ENCODE assay signal across 14 cellular contexts in genomic region chr9:84121991-84122523, GRCh38.
DNase-seq lines count a peak whose midpoint lies in the region; FAIRE-seq and TF ChIP-seq lines count a peak whose summit lies in the region.
"Had no signal": no experiment of that assay in that cellular context is flagged by ENCODE, and none has a peak within 500 bp of the region (broad histone marks: within the 10 kb centered on the region; RNA-seq: fewer than 3 reads in every experiment).

No MANE protein-coding gene starts in this region.

- H3K27me3 ChIP-seq in BJ (ENCODE audit: control insufficient read depth, insufficient read depth, low read length) (no peaks in the 10 kb centered on the region), astrocyte (ENCODE audit: insufficient read depth, low read length) (peaks cover 3% of the 10 kb centered on the region), neuronal stem cell (ENCODE audit: control insufficient read depth in 3 of 3, insufficient read depth in 3 of 3, low read depth in 1 of 3, low read length in 3 of 3) (no peaks in the 10 kb centered on the region), esophagus squamous epithelium (peaks cover 0 to 7% (median 0%) of the 10 kb centered on the region in 4 donors)
- H3K27me3 ChIP-seq: gastroesophageal sphincter had no signal

- H3K18ac ChIP-seq in neuronal stem cell (ENCODE audit: low read length): no peak overlapping the region

- H4K8ac ChIP-seq in neuronal stem cell (ENCODE audit: low read depth, low read length): no peak overlapping the region

- H3K9me3 ChIP-seq in astrocyte (ENCODE audit: insufficient read depth, low read depth, low read length) (no peaks in the 10 kb centered on the region), neuronal stem cell (replicated peaks in 1 of 2; ENCODE audit: control insufficient read depth in 2 of 2, insufficient read depth in 1 of 2, low read depth in 1 of 2, low read length in 2 of 2) (no peaks in the 10 kb centered on the region), esophagus squamous epithelium (no peaks in the 10 kb centered on the region)
- H3K9me3 ChIP-seq: gastroesophageal sphincter had no signal

- no peak overlapping the region for H2AK5ac ChIP-seq in neuronal stem cell (ENCODE audit: low read depth, low read length)

- H2BK12ac ChIP-seq in neuronal stem cell (ENCODE audit: low read length): no peak overlapping the region

- peaks cover 11% of the 10 kb centered on the region for H3K4me1 Mint-ChIP-seq in astrocyte (ENCODE audit: low read depth, unreplicated experiment)
- H3K4me1 Mint-ChIP-seq: stimulated activated memory B cell treated with anti-CD40 and anti-IgM and Interleukin-4, amounts not matched to agents 10 μg/mL and 1 μg/mL and 100 μg/mL, for 72 hours had no signal

- DNase-seq in BJ (ENCODE audit: low read depth): peak; percentile 86
- peak; percentile 92 for DNase-seq in HFF-Myc (ENCODE audit: extremely low read depth, low read depth)
- DNase-seq in astrocyte (ENCODE audit: low read depth): peak; percentile 77
- DNase-seq in lung microvascular endothelial cell (ENCODE audit: low read depth in 2 of 2): peak; percentile 25 to 41
- DNase-seq in posterior vena cava (ENCODE audit: low spot score): no peak
- DNase-seq in neuronal stem cell (ENCODE audit: low spot score): no peak
- no peak for DNase-seq in esophagus squamous epithelium (lab: John Stamatoyannopoulos, UW)
- no peak for DNase-seq in cortex of kidney (lab: John Stamatoyannopoulos, UW)
- DNase-seq: activated effector memory CD4-positive, alpha-beta T cell treated with Interleukin-2 at 50 U/mL for 16 hours; left cardiac atrium; NCI-H774; stimulated activated CD4-positive, alpha-beta T cell treated with anti-CD3 and anti-CD28 coated beads, Interleukin-2, amount 100 ng/mL, for 24 hours had no signal

- H3K4me1 ChIP-seq in astrocyte (ENCODE audit: insufficient read depth, low read length) (no peaks in the 10 kb centered on the region), neuronal stem cell (ENCODE audit: control insufficient read depth in 2 of 2, insufficient read depth in 1 of 2, low read depth in 1 of 2, low read length in 2 of 2) (peaks cover 0 to 7% of the 10 kb centered on the region in 2 donors), esophagus squamous epithelium (no peaks in the 10 kb centered on the region)

- no peak overlapping the region for H3K27ac Mint-ChIP-seq in astrocyte (ENCODE audit: unreplicated experiment)
- H3K27ac Mint-ChIP-seq: stimulated activated memory B cell treated with anti-CD40 and anti-IgM and Interleukin-4, amounts not matched to agents 10 μg/mL and 1 μg/mL and 100 μg/mL, for 72 hours had no signal

- CTCF ChIA-PET in BJ (lab: Yijun Ruan, JAX): no interaction called here

- H3K14ac ChIP-seq in neuronal stem cell (ENCODE audit: low read length): no peak overlapping the region

- H3K79me1 ChIP-seq in neuronal stem cell (ENCODE audit: low read depth, low read length): no peaks in the 10 kb centered on the region

- H3K4me2 ChIP-seq in astrocyte (ENCODE audit: low read length): no peak overlapping the region
- no peak overlapping the region for H3K4me2 ChIP-seq in neuronal stem cell (ENCODE audit: insufficient read depth, low read length, poor library complexity, severe bottlenecking)

- WGBS in neuronal stem cell (ENCODE audit: extremely low coverage in 2 of 2, insufficient read length in 2 of 2, insufficient replicate concordance in 1 of 2), 2 donors: no CpG with 5 or more reads among the region's 1 CpG
- WGBS in esophagus squamous epithelium, 2 donors: 13 to 33% methylated on average over 1 of the region's 1 CpG

- no peaks in the 10 kb centered on the region for H3K36me3 Mint-ChIP-seq in astrocyte (ENCODE audit: low read depth, unreplicated experiment)
- H3K36me3 Mint-ChIP-seq: stimulated activated memory B cell treated with anti-CD40 and anti-IgM and Interleukin-4, amounts not matched to agents 10 μg/mL and 1 μg/mL and 100 μg/mL, for 72 hours had no signal

- no peaks in the 10 kb centered on the region for H3K9me3 Mint-ChIP-seq in astrocyte (ENCODE audit: unreplicated experiment)

- intact Hi-C loops in posterior vena cava (cut with DNase I) (no loop called here), esophagus squamous epithelium (cut with DNase I) (no loop called here)

- no peaks in the 10 kb centered on the region for H3K36me3 ChIP-seq in BJ (ENCODE audit: control insufficient read depth, insufficient read depth, low read length)
- H3K36me3 ChIP-seq in astrocyte (ENCODE audit: insufficient read depth, low read length): no peaks in the 10 kb centered on the region
- no peaks in the 10 kb centered on the region for H3K36me3 ChIP-seq in neuronal stem cell (replicated peaks in 1 of 2; ENCODE audit: control insufficient read depth in 2 of 2, insufficient read depth in 2 of 2, low read length in 2 of 2)
- H3K36me3 ChIP-seq in esophagus squamous epithelium: no peaks in the 10 kb centered on the region
- H3K36me3 ChIP-seq: gastroesophageal sphincter had no signal

- H3K4me3 Mint-ChIP-seq in astrocyte (ENCODE audit: unreplicated experiment): no peak overlapping the region
- H3K4me3 Mint-ChIP-seq: stimulated activated memory B cell treated with anti-CD40 and anti-IgM and Interleukin-4, amounts not matched to agents 10 μg/mL and 1 μg/mL and 100 μg/mL, for 72 hours had no signal

- H3K27me3 Mint-ChIP-seq in astrocyte (ENCODE audit: low read depth, unreplicated experiment): no peaks in the 10 kb centered on the region

- H3K9ac ChIP-seq in astrocyte (ENCODE audit: low read length) (no peak overlapping the region), neuronal stem cell (ENCODE audit: low read depth, low read length, poor library complexity) (no peak overlapping the region)

- FAIRE-seq in astrocyte (lab: Jason Lieb, UNC): no peak

- H4K91ac ChIP-seq in neuronal stem cell (ENCODE audit: low read depth, low read length, poor library complexity): no peak overlapping the region

- H2BK15ac ChIP-seq in neuronal stem cell (ENCODE audit: low read length): no peak overlapping the region

- POLR2A ChIA-PET in BJ (lab: Charles Lee): no interaction called here

- H3K4me3 ChIP-seq in BJ (ENCODE audit: low read depth, low read length) (no peak overlapping the region), HFF-Myc (replicated peaks; ENCODE audit: low read depth, low read length) (no peak overlapping the region), astrocyte (ENCODE audit: insufficient read depth, low read depth, low read length) (no peak overlapping the region), neuronal stem cell (ENCODE audit: low read length in 2 of 2) (no peak overlapping the region), esophagus squamous epithelium (no peak overlapping the region)
- H3K4me3 ChIP-seq: gastroesophageal sphincter had no signal

- no peaks in the 10 kb centered on the region for H4K20me1 ChIP-seq in astrocyte (ENCODE audit: insufficient read depth, low read length)

- H3K23ac ChIP-seq in neuronal stem cell (ENCODE audit: low read depth, low read length, poor library complexity): no peak overlapping the region

- no peak overlapping the region for H2BK120ac ChIP-seq in neuronal stem cell (ENCODE audit: low read depth, low read length)

- H2AFZ ChIP-seq in astrocyte (ENCODE audit: low read depth, low read length): no peak overlapping the region
- H2AFZ ChIP-seq in neuronal stem cell (ENCODE audit: low read length): no peak overlapping the region

- no peak for TF ChIP-seq CTCF in BJ (IDR thresholded peaks at IDR 0.05; ENCODE audit: insufficient read depth, low read depth, low read length)
- TF ChIP-seq CTCF in HFF-Myc (IDR thresholded peaks at IDR 0.05; ENCODE audit: low read depth, low read length, missing control alignments): no peak
- no peak for TF ChIP-seq CTCF in astrocyte (IDR thresholded peaks at IDR 0.05; ENCODE audit: insufficient read depth, low read depth, low read length)
- TF ChIP-seq CTCF in esophagus squamous epithelium (IDR thresholded peaks at IDR 0.05): no peak

- H3K27ac ChIP-seq in astrocyte (ENCODE audit: low read depth, low read length) (no peak overlapping the region), neuronal stem cell (replicated peaks; ENCODE audit: low read length) (no peak overlapping the region), esophagus squamous epithelium (no peak overlapping the region)
- H3K27ac ChIP-seq: gastroesophageal sphincter had no signal

- no peak overlapping the region for H2BK5ac ChIP-seq in neuronal stem cell (ENCODE audit: low read length)

- no peaks in the 10 kb centered on the region for H3K79me2 ChIP-seq in astrocyte (ENCODE audit: insufficient read depth, low read length)

- H3K4ac ChIP-seq in neuronal stem cell (ENCODE audit: low read length): no peak overlapping the region

- no peak for TF ChIP-seq POLR2A in esophagus squamous epithelium (IDR thresholded peaks at IDR 0.05)

Comparison
In these comparisons a context has a peak if more than half of its experiments do, and no peak if none do; other contexts are left out.
1. DNase-seq: peak in BJ (single experiment), HFF-Myc (single experiment), astrocyte (single experiment) and lung microvascular endothelial cell (2 of 2); none in posterior vena cava (single experiment), neuronal stem cell (single experiment), esophagus squamous epithelium (single experiment) and cortex of kidney (single experiment).